In the genomic region with DNA sequence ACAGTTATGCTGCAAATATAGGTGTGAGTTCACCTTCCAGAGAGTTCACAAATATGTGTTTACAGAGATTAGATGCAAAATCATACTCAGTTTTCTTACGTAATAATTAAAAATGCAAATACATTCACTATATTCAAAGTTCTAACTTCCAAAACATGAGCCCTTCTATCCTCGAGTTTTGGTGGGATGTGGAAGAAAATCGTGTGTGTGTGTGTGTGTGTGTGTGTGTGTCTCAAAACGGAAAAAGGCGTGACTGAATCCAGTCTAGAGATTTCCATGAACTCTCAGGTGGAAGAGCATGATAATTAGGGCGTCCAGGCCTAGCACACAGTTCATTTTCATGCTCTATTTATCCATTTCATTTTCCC, we compare ENCODE assay signal across 11 cellular contexts. TPM values are rescaled to one million over a fixed set of nuclear protein-coding genes. Genes with fewer than 3 reads are reported as not detected.
DNase-seq lines count a peak whose midpoint lies in the region; ATAC-seq, FAIRE-seq and TF ChIP-seq lines count a peak whose summit lies in the region.
"Had no signal": no experiment of that assay in that cellular context is flagged by ENCODE, and none has a peak within 500 bp of the region (broad histone marks: within the 10 kb centered on the region; RNA-seq: fewer than 3 reads in every experiment).

No MANE protein-coding gene starts in this region.

- WGBS in small intestine, 3 donors: 12 to 32% (median 16%) methylated on average over 6 of the region's 6 CpGs

- H3K36me3 Mint-ChIP-seq in activated T-cell treated with anti-CD3 and anti-CD28 coated beads, Interleukin-2, amount 50 U/mL, for 4 hours (ENCODE audit: insufficient read depth): no peaks in the 10 kb centered on the region
- H3K36me3 Mint-ChIP-seq in activated B cell treated with CpG ODN at 0.5 μM for 24 hours (ENCODE audit: low read depth): no peaks in the 10 kb centered on the region

- peaks cover 37% of the 10 kb centered on the region for H3K27me3 Mint-ChIP-seq in activated T-cell treated with anti-CD3 and anti-CD28 coated beads, Interleukin-2, amount 50 U/mL, for 4 hours (ENCODE audit: low read depth)
- peaks cover 40% of the 10 kb centered on the region for H3K27me3 Mint-ChIP-seq in activated B cell treated with CpG ODN at 0.5 μM for 24 hours

- DNase-seq in activated T-cell treated with anti-CD3 and anti-CD28 coated beads, Interleukin-2, amount 50 U/mL, for 4 hours: no peak
- DNase-seq in activated T-cell treated with anti-CD3 and anti-CD28 coated beads for 4 hours: no peak
- no peak for DNase-seq in activated B cell treated with CpG ODN at 0.5 μM for 24 hours
- peak; percentile 59 for DNase-seq in small intestine
- DNase-seq in NCI-H226: no peak
- no peak for DNase-seq in NOMO-1 treated with DMSO at 0.1 percent for 48 hours (lab: John Stamatoyannopoulos, UW; ENCODE audit: unreplicated experiment)
- DNase-seq in COLO668 (lab: John Stamatoyannopoulos, UW; ENCODE audit: unreplicated experiment): no peak

- peaks cover 7% of the 10 kb centered on the region for H3K4me1 Mint-ChIP-seq in activated T-cell treated with anti-CD3 and anti-CD28 coated beads, Interleukin-2, amount 50 U/mL, for 4 hours (ENCODE audit: low read depth)
- H3K4me1 Mint-ChIP-seq in activated B cell treated with CpG ODN at 0.5 μM for 24 hours: peaks cover 13% of the 10 kb centered on the region

- ATAC-seq in activated T-cell treated with anti-CD3 and anti-CD28 coated beads, Interleukin-2, amount 50 U/mL, for 4 hours: no peak
- ATAC-seq in activated B cell treated with CpG ODN at 0.5 μM for 24 hours (ENCODE audit: low read depth): no peak
- ATAC-seq: activated CD4-positive, CD25-positive, alpha-beta regulatory T cell treated with anti-CD3 and anti-CD28 coated beads, Interleukin-2, amount 50 U/mL, for 24 hours had no signal

- CTCF ChIA-PET in activated B cell treated with CpG ODN at 0.5 μM for 24 hours (lab: Charles Lee): no interaction called here

- no peak overlapping the region for H3K27ac Mint-ChIP-seq in activated B cell treated with CpG ODN at 0.5 μM for 24 hours

- FAIRE-seq in small intestine (lab: Jason Lieb, UNC): no peak

- H3K27ac ChIP-seq in small intestine (ENCODE audit: low read depth in 1 of 2, low read length in 1 of 2): peak overlapping the region in 1 of 2 donors; percentile 54
- H3K27ac ChIP-seq: neutrophil had no signal

- no peaks in the 10 kb centered on the region for H3K36me3 ChIP-seq in small intestine (ENCODE audit: control insufficient read depth in 2 of 2, insufficient read depth in 2 of 2, low read length in 2 of 2)
- H3K36me3 ChIP-seq: neutrophil had no signal

- POLR2A ChIA-PET in activated B cell treated with CpG ODN at 0.5 μM for 24 hours (lab: Charles Lee): no interaction called here

- H3K9me3 Mint-ChIP-seq in activated T-cell treated with anti-CD3 and anti-CD28 coated beads, Interleukin-2, amount 50 U/mL, for 4 hours: peaks cover 4% of the 10 kb centered on the region
- no peaks in the 10 kb centered on the region for H3K9me3 Mint-ChIP-seq in activated B cell treated with CpG ODN at 0.5 μM for 24 hours

- intact Hi-C loops in activated B cell treated with CpG ODN at 0.5 μM for 24 hours (cut with micrococcal nuclease): no loop called here

- peak overlapping the region; percentile 27 for H3K4me3 Mint-ChIP-seq in activated T-cell treated with anti-CD3 and anti-CD28 coated beads, Interleukin-2, amount 50 U/mL, for 4 hours
- H3K4me3 Mint-ChIP-seq in activated B cell treated with CpG ODN at 0.5 μM for 24 hours: peak overlapping the region; percentile 26

- TF ChIP-seq CTCF in activated B cell treated with CpG ODN at 0.5 μM for 24 hours (IDR thresholded peaks at IDR 0.05): no peak

- peaks cover 2 to 8% of the 10 kb centered on the region in 2 donors for H3K4me1 ChIP-seq in small intestine (ENCODE audit: control insufficient read depth in 2 of 2, insufficient read depth in 1 of 2, low read depth in 1 of 2, low read length in 1 of 2)

- no peaks in the 10 kb centered on the region for H3K9me3 ChIP-seq in iPS-18c (ENCODE audit: control insufficient read depth, insufficient read depth, low read length)
- H3K9me3 ChIP-seq in small intestine (ENCODE audit: control insufficient read depth, low read depth): no peaks in the 10 kb centered on the region
- H3K9me3 ChIP-seq: neutrophil had no signal

- H3K4me3 ChIP-seq in iPS-18c (ENCODE audit: insufficient read depth, low read depth, low read length) (peak overlapping the region; percentile 90), small intestine (ENCODE audit: low read depth in 1 of 2, low read length in 2 of 2) (peak overlapping the region in 1 of 2 donors; percentile 66)

- H3K27me3 ChIP-seq in small intestine (ENCODE audit: control insufficient read depth in 2 of 2, insufficient read depth in 2 of 2, low read length in 2 of 2): peaks cover 0 to 10% of the 10 kb centered on the region in 2 donors

RNA-seq across cellular contexts. Expression of a gene that starts 1.2 kb away (rescaled TPM):
- under 1 TPM; 0.24 to 0.33 (median 0.27) TPM for total RNA-seq in activated T-cell treated with anti-CD3 and anti-CD28 coated beads, Interleukin-2, amount 50 U/mL, for 4 hours
- total RNA-seq in activated B cell treated with CpG ODN at 0.5 μM for 24 hours: not detected in 2 replicates
- polyA plus RNA-seq in small intestine: 10 to 100 TPM; 28.6 to 66.9 (median 28.9) TPM

RNA-seq across cellular contexts. Expression of a gene that starts 51.6 kb away (rescaled TPM):
- not detected for total RNA-seq in activated T-cell treated with anti-CD3 and anti-CD28 coated beads, Interleukin-2, amount 50 U/mL, for 4 hours
- total RNA-seq in activated B cell treated with CpG ODN at 0.5 μM for 24 hours: not detected in 2 replicates
- polyA plus RNA-seq in small intestine: 1 to 10 TPM in 1 of 3 donors, under 1 TPM in 2; 0.27 to 2.5 (median 0.67) TPM
- total RNA-seq: dermis microvascular lymphatic vessel endothelial cell had no signal
